ENCODE assay signal across 1 cellular context in the genomic region with DNA sequence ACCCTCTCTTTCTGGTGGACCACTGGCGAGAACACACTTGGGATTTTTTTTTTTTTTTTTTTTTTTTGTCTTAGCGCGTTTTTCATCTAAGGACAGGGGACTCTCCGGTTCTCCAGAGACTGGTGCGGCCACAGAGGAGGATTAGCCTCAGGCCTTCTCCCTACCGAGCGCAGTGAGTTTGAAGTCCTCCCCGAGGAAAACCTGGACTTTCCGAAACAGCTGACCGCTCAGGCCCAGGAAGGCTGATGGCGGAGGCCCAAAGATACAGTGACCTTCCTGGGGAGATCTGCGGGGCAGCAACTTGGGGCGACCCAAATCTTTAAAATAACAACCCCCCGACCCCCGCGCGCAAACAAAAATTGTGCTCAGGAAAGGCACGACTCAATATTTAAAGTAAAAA.
TF ChIP-seq lines count a peak whose summit lies in the region.

No MANE protein-coding gene starts in this region.

TF ChIP-seq in H1, 55 proteins besides CTCF, POLR2A, EP300 and RAD21:
- no peak for TF ChIP-seq RNF2 (IDR thresholded peaks at IDR 0.05; ENCODE audit: borderline replicate concordance, low read depth, low read length, missing control alignments, poor library complexity, severe bottlenecking)
- no peak for TF ChIP-seq EGR1 (IDR thresholded peaks at IDR 0.05; ENCODE audit: borderline replicate concordance, low read depth, low read length)
- TF ChIP-seq TAF1 (IDR thresholded peaks at IDR 0.05; ENCODE audit: low read depth, low read length), result no peak
- no peak for TF ChIP-seq CBX5 (IDR thresholded peaks at IDR 0.05; ENCODE audit: low read depth, low read length)
- TF ChIP-seq GTF2F1 (IDR thresholded peaks at IDR 0.05; ENCODE audit: borderline replicate concordance, low read depth, low read length), result no peak
- no peak for TF ChIP-seq FOSL1 (IDR thresholded peaks at IDR 0.05; ENCODE audit: insufficient read depth, low read depth, low read length)
- no peak for TF ChIP-seq MAFK (IDR thresholded peaks at IDR 0.05; ENCODE audit: low read depth, low read length)
- TF ChIP-seq ZNF274 (IDR thresholded peaks at IDR 0.05; ENCODE audit: borderline replicate concordance, extremely low read depth, low read length), result no peak
- no peak for TF ChIP-seq TCF12 (IDR thresholded peaks at IDR 0.05; ENCODE audit: low read depth, low read length)
- TF ChIP-seq JUND (IDR thresholded peaks at IDR 0.05; ENCODE audit: low read length), result no peak
- TF ChIP-seq SUZ12 (IDR thresholded peaks at IDR 0.05; ENCODE audit: low read length), result no peak; the same call in 1 of the 2 replicates
- TF ChIP-seq TAF7 (optimal IDR thresholded peaks at IDR 0.05; ENCODE audit: borderline replicate concordance, low read depth, low read length), result no peak
